15 cellular contexts compared by ENCODE assay signal in the genomic region with DNA sequence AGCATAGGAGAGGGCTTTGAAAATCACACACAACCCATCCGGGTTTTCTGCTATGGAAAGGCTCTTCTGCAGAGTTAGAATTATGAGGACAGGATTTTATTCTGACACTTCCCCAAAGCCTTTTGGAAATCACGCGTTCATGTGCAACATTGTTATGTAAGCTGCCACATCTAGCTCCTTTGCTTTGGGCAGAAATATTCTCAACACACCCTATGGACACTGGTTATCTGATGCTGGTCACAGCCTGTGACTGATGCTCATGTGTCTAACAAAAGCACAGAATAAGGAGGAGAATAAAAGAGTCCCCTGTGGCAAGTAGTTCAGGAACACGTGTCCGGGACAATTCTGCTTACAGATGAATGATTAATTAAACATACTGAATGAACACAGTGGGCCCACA. TPM values are rescaled to one million over a fixed set of nuclear protein-coding genes. Genes with fewer than 3 reads are reported as not detected.
A peak's percentile ranks its signal among the peaks of the same experiment; 100 is the strongest.
DNase-seq lines count a peak whose midpoint lies in the region; ATAC-seq and TF ChIP-seq lines count a peak whose summit lies in the region.
"Had no signal": no experiment of that assay in that cellular context is flagged by ENCODE, and none has a peak within 500 bp of the region (broad histone marks: within the 10 kb centered on the region; RNA-seq: fewer than 3 reads in every experiment).

No MANE protein-coding gene starts in this region.

- H3K27ac Mint-ChIP-seq in CD4-positive, alpha-beta T cell = peak overlapping the region; percentile 18
- H3K27ac Mint-ChIP-seq in brain (peak overlapping the region; percentile 34 to 91 (median 80)), type B pancreatic cell (no peak overlapping the region)
- peak overlapping the region; percentile 18 for H3K27ac Mint-ChIP-seq in stimulated activated memory B cell treated with anti-CD40 and anti-IgM and Interleukin-4, amounts not matched to agents 10 μg/mL and 1 μg/mL and 100 μg/mL, for 72 hours

- ATAC-seq in CD4-positive, alpha-beta T cell (ENCODE audit: poor library complexity) = no peak
- ATAC-seq in stimulated activated memory B cell treated with anti-CD40 and anti-IgM and Interleukin-4, amounts not matched to agents 10 μg/mL and 1 μg/mL and 100 μg/mL, for 72 hours = no peak
- no peak for ATAC-seq in HG03175 (IDR thresholded peaks at IDR 0.05; ENCODE audit: unreplicated experiment)
- ATAC-seq: CD8-positive, alpha-beta T cell had no signal

- no peak overlapping the region for H3K4me3 Mint-ChIP-seq in CD4-positive, alpha-beta T cell
- H3K4me3 Mint-ChIP-seq in brain (peak overlapping the region in 3 of 5 experiments; percentile 2 to 35 (median 32)), type B pancreatic cell (no peak overlapping the region)
- no peak overlapping the region for H3K4me3 Mint-ChIP-seq in stimulated activated memory B cell treated with anti-CD40 and anti-IgM and Interleukin-4, amounts not matched to agents 10 μg/mL and 1 μg/mL and 100 μg/mL, for 72 hours
- H3K4me3 Mint-ChIP-seq: CD8-positive, alpha-beta T cell had no signal

- no peaks in the 10 kb centered on the region for H3K9me3 Mint-ChIP-seq in CD4-positive, alpha-beta T cell
- H3K9me3 Mint-ChIP-seq in brain = peaks cover 0 to 7% (median 0%) of the 10 kb centered on the region in 5 experiments
- peaks cover 2% of the 10 kb centered on the region for H3K9me3 Mint-ChIP-seq in stimulated activated memory B cell treated with anti-CD40 and anti-IgM and Interleukin-4, amounts not matched to agents 10 μg/mL and 1 μg/mL and 100 μg/mL, for 72 hours
- H3K9me3 Mint-ChIP-seq in type B pancreatic cell = no peaks in the 10 kb centered on the region
- H3K9me3 Mint-ChIP-seq: CD8-positive, alpha-beta T cell had no signal

- CTCF ChIA-PET in CD4-positive, alpha-beta T cell (lab: Charles Lee) = interaction anchor here (1.7 kb wide), 1 partner anchor 11 kb away, joined by 4 read pairs; no protein-coding TSS in a partner anchor

- intact Hi-C loops in CD4-positive, alpha-beta T cell (cut with DNase I, micrococcal nuclease) = no loop called here

- DNase-seq in CD4-positive, alpha-beta T cell = no peak
- DNase-seq in medulla oblongata (ENCODE audit: extremely low spot score) (peak; percentile 53), KG1 (lab: John Stamatoyannopoulos, UW) (no peak), ecto neural progenitor cell (ENCODE audit: low spot score) (no peak), type B pancreatic cell (ENCODE audit: extremely low spot score, unreplicated experiment) (no peak)
- DNase-seq: CD8-positive, alpha-beta T cell; Kasumi-1; NCI-H1930; NCI-H2171 treated with DMSO at 0.1 percent for 48 hours; NCI-H510A; Peyer's patch; SHP77 had no signal

- H3K27ac ChIP-seq in CD4-positive, alpha-beta T cell (ENCODE audit: low read depth, low read length) = no peak overlapping the region
- H3K27ac ChIP-seq: Peyer's patch had no signal

- H3K4me1 Mint-ChIP-seq in CD4-positive, alpha-beta T cell (ENCODE audit: low read depth) = peaks cover 64% of the 10 kb centered on the region
- peaks cover 88% of the 10 kb centered on the region for H3K4me1 Mint-ChIP-seq in brain
- H3K4me1 Mint-ChIP-seq in stimulated activated memory B cell treated with anti-CD40 and anti-IgM and Interleukin-4, amounts not matched to agents 10 μg/mL and 1 μg/mL and 100 μg/mL, for 72 hours = peaks cover 48% of the 10 kb centered on the region
- peaks cover 29% of the 10 kb centered on the region for H3K4me1 Mint-ChIP-seq in type B pancreatic cell (ENCODE audit: unreplicated experiment)

- POLR2A ChIA-PET in CD4-positive, alpha-beta T cell (lab: Charles Lee) = no interaction called here

- H3K9me3 ChIP-seq in CD4-positive, alpha-beta T cell (ENCODE audit: control insufficient read depth, low read length) = no peaks in the 10 kb centered on the region
- H3K9me3 ChIP-seq: Peyer's patch had no signal

- no peaks in the 10 kb centered on the region for H3K27me3 Mint-ChIP-seq in CD4-positive, alpha-beta T cell
- H3K27me3 Mint-ChIP-seq in brain (no peaks in the 10 kb centered on the region), type B pancreatic cell (no peaks in the 10 kb centered on the region)
- H3K27me3 Mint-ChIP-seq in stimulated activated memory B cell treated with anti-CD40 and anti-IgM and Interleukin-4, amounts not matched to agents 10 μg/mL and 1 μg/mL and 100 μg/mL, for 72 hours = no peaks in the 10 kb centered on the region

- H3K27me3 ChIP-seq in CD4-positive, alpha-beta T cell (ENCODE audit: control insufficient read depth, insufficient read depth, low read length) = no peaks in the 10 kb centered on the region
- H3K27me3 ChIP-seq: Peyer's patch had no signal

- no peak for TF ChIP-seq CTCF in CD4-positive, alpha-beta T cell (IDR thresholded peaks at IDR 0.05)
- TF ChIP-seq CTCF in brain (conservative IDR thresholded peaks at IDR 0.05) (no peak), type B pancreatic cell (conservative IDR thresholded peaks at IDR 0.05) (no peak)

- peaks cover 24% of the 10 kb centered on the region for H3K36me3 Mint-ChIP-seq in CD4-positive, alpha-beta T cell (ENCODE audit: low read depth)
- H3K36me3 Mint-ChIP-seq in brain (peaks cover 29% of the 10 kb centered on the region), type B pancreatic cell (peaks cover 3% of the 10 kb centered on the region)
- H3K36me3 Mint-ChIP-seq in stimulated activated memory B cell treated with anti-CD40 and anti-IgM and Interleukin-4, amounts not matched to agents 10 μg/mL and 1 μg/mL and 100 μg/mL, for 72 hours = peaks cover 37% of the 10 kb centered on the region

RNA-seq across cellular contexts. Expression of a gene that starts 22.1 kb away (rescaled TPM):
- 100 to 1,000 TPM; 124 to 127 TPM for total RNA-seq in CD4-positive, alpha-beta T cell
- polyA plus RNA-seq in brain (ENCODE audit: insufficient read depth, low read depth, low replicate concordance) = 46.4 TPM
- 40.4 and 73.5 TPM in 2 replicates for total RNA-seq in type B pancreatic cell (ENCODE audit: low replicate concordance)

Comparison
In these comparisons a context has a peak if more than half of its experiments do, and no peak if none do; other contexts are left out.
1. H3K4me3 Mint-ChIP-seq: peak in brain (3 of 5); none in CD4-positive, alpha-beta T cell (single experiment), stimulated activated memory B cell treated with anti-CD40 and anti-IgM and Interleukin-4, amounts not matched to agents 10 μg/mL and 1 μg/mL and 100 μg/mL, for 72 hours (single experiment) and type B pancreatic cell (single experiment).